In genomic region chr2:16905325-16905724, GRCh38 we compare ENCODE assay signal across 1 cellular context.
DNase-seq lines count a peak whose midpoint lies in the region; ATAC-seq, FAIRE-seq and TF ChIP-seq lines count a peak whose summit lies in the region.
"Not testable (repeated sequence)": the region's sequence is repeated elsewhere in the genome, so short reads cannot be mapped to it uniquely, and the experiment has no call there.

No MANE protein-coding gene starts in this region.

- intact Hi-C loops in HepG2 (cut with micrococcal nuclease; ENCODE audit: unreplicated experiment): not testable (repeated sequence)

- not testable (repeated sequence) for TF ChIP-seq EP300 in HepG2 (IDR thresholded peaks at IDR 0.05; ENCODE audit: low read depth in 2 of 2, low read length in 2 of 2); HepG2 (CRISPR knock-in tag; IDR thresholded peaks at IDR 0.05; ENCODE audit: borderline replicate concordance)

- H3K79me2 ChIP-seq in HepG2 (ENCODE audit: insufficient read depth, low read length): not testable (repeated sequence)

- POLR2A ChIA-PET in HepG2 (lab: Yijun Ruan, JAX): not testable (repeated sequence)

- H4K20me1 ChIP-seq in HepG2 (ENCODE audit: insufficient read depth, low read length): not testable (repeated sequence)

- H3K4me2 ChIP-seq in HepG2 (ENCODE audit: low read depth, low read length): not testable (repeated sequence)

- DNase-seq in HepG2 (ENCODE audit: low spot score): not testable (repeated sequence)

- CTCF ChIA-PET in HepG2 (lab: Yijun Ruan, JAX; ENCODE audit: low intra/inter-chr PET ratio, low total read pairs): not testable (repeated sequence)

- H3K27ac ChIP-seq in HepG2 (ENCODE audit: extremely low read length, insufficient read depth, low read length): not testable (repeated sequence)

- 33% methylated on average over 5 of the region's 5 CpGs for WGBS in HepG2 (ENCODE audit: low lambda C conversion rate)

- not testable (repeated sequence) for H3K27me3 ChIP-seq in HepG2 (ENCODE audit: control insufficient read depth in 1 of 2, insufficient read depth in 2 of 2, low read length in 2 of 2)

- ATAC-seq in HepG2: not testable (repeated sequence)

- not testable (repeated sequence) for TF ChIP-seq CTCF in HepG2 (CRISPR knock-in tag; IDR thresholded peaks at IDR 0.05)

- not testable (repeated sequence) for FAIRE-seq in HepG2 (lab: Jason Lieb, UNC)

- H3K4me3 ChIP-seq in HepG2 (replicated peaks in 1 of 3; ENCODE audit: insufficient read depth in 1 of 3, low read depth in 2 of 3, low read length in 3 of 3): not testable (repeated sequence)

- TF ChIP-seq RAD21 in HepG2 (CRISPR knock-in tag; IDR thresholded peaks at IDR 0.05): not testable (repeated sequence)

- in situ Hi-C loops in HepG2 (cut with HindIII; ENCODE audit: extremely low pct_ligation_motif_present, low pct_unique_long_range_greater_than_20kb): not testable (repeated sequence)

- TF ChIP-seq POLR2A in HepG2 (IDR thresholded peaks at IDR 0.05; ENCODE audit: insufficient read depth in 1 of 2, low read depth in 2 of 2, low read length in 2 of 2): not testable (repeated sequence)

- not testable (repeated sequence) for H3K9ac ChIP-seq in HepG2 (ENCODE audit: insufficient read depth, low read depth, low read length)

- BruUV-seq in HepG2 (replicated peaks; lab: Mats Ljungman, UMichigan): not testable (repeated sequence)

- not testable (repeated sequence) for H3K9me3 ChIP-seq in HepG2 (ENCODE audit: low read length)

- H3K4me1 ChIP-seq in HepG2 (ENCODE audit: insufficient read depth, low read length): not testable (repeated sequence)

- not testable (repeated sequence) for H3K36me3 ChIP-seq in HepG2 (replicated peaks in 1 of 2; ENCODE audit: control insufficient read depth in 1 of 2, insufficient read depth in 2 of 2, low read length in 2 of 2)

- H2AFZ ChIP-seq in HepG2 (ENCODE audit: low read length): not testable (repeated sequence)

TF ChIP-seq in HepG2, 621 proteins besides CTCF, POLR2A, EP300 and RAD21:
- TF ChIP-seq MAFF (IDR thresholded peaks at IDR 0.05; ENCODE audit: low read depth, low read length): peak; percentile 30; the same call in 1 of the 2 replicates
- peak; percentile 52 to 59; a peak in 2 of 4 replicates for TF ChIP-seq MAFK (conservative IDR thresholded peaks at IDR 0.05 in 1 of 2, IDR thresholded peaks at IDR 0.05 in 1 of 2; ENCODE audit: low read length in 2 of 2)
